In genomic region chr18:49626842-49627360, GRCh38 we compare ENCODE assay signal across 29 cellular contexts.
"Had no signal": no experiment of that assay in that cellular context is flagged by ENCODE, and none has a peak within 500 bp of the region (broad histone marks: within the 10 kb centered on the region; RNA-seq: fewer than 3 reads in every experiment).

No MANE protein-coding gene starts in this region.

- DNase-seq: activated CD4-positive, alpha-beta memory T cell treated with anti-CD3 and anti-CD28 coated beads, Interleukin-2, amount 10 ng/mL, durations not matched to agents 7 days and 5 days; activated CD4-positive, alpha-beta T cell treated with anti-CD3 and anti-CD28 coated beads for 36 hours; activated CD4-positive, alpha-beta T cell treated with anti-CD3 and anti-CD28 coated beads, Interleukin-2, amount 50 U/mL, for 1 hour; activated CD4-positive, CD25-positive, alpha-beta regulatory T cell; activated CD8-positive, alpha-beta memory T cell treated with anti-CD3 and anti-CD28 coated beads, Interleukin-2, amount 50 U/mL, for 4 hours; activated gamma-delta T cell treated with Interleukin-2 at 50 U/mL for 16 hours; activated naive CD4-positive, alpha-beta T cell treated with anti-CD3 and anti-CD28 coated beads, Interleukin-2, amount 10 ng/mL, durations not matched to agents 7 days and 5 days; activated naive CD8-positive, alpha-beta T cell treated with anti-CD3 and anti-CD28 coated beads for 36 hours; activated T-cell treated with anti-CD3 and anti-CD28 coated beads, Interleukin-2, amount 50 U/mL, for 72 hours; brain microvascular endothelial cell; Karpas-422; MV-4-11; NCI-H1092 treated with DMSO at 0.1 percent for 48 hours; NCI-H1417 treated with DMSO at 0.1 percent for 48 hours; NCI-H1694; NCI-H2029; NCI-H345; NCI-H510A treated with DMSO at 0.1 percent for 48 hours; NCI-H69; NK-92 treated with Interleukin-12 subunit alpha and Interleukin-12 subunit beta, amount 100 ng/mL, for 24 hours; PC-3; SHP77 had no signal

- H3K4me1 Mint-ChIP-seq: activated CD4-positive, alpha-beta memory T cell treated with anti-CD3 and anti-CD28 coated beads, Interleukin-2, amount 10 ng/mL, durations not matched to agents 7 days and 5 days; activated CD4-positive, alpha-beta T cell treated with anti-CD3 and anti-CD28 coated beads for 36 hours; activated naive CD4-positive, alpha-beta T cell treated with anti-CD3 and anti-CD28 coated beads, Interleukin-2, amount 10 ng/mL, durations not matched to agents 7 days and 5 days; activated naive CD8-positive, alpha-beta T cell treated with anti-CD3 and anti-CD28 coated beads for 36 hours had no signal

- H3K36me3 ChIP-seq: brain microvascular endothelial cell, cardiac muscle cell, SJSA1 had no signal

- H3K4me3 Mint-ChIP-seq: activated CD4-positive, alpha-beta memory T cell treated with anti-CD3 and anti-CD28 coated beads, Interleukin-2, amount 10 ng/mL, durations not matched to agents 7 days and 5 days; activated CD4-positive, alpha-beta T cell treated with anti-CD3 and anti-CD28 coated beads for 36 hours; activated naive CD4-positive, alpha-beta T cell treated with anti-CD3 and anti-CD28 coated beads, Interleukin-2, amount 10 ng/mL, durations not matched to agents 7 days and 5 days; activated naive CD8-positive, alpha-beta T cell treated with anti-CD3 and anti-CD28 coated beads for 36 hours; activated T-cell treated with anti-CD3 and anti-CD28 coated beads, Interleukin-2, amount 50 U/mL, for 72 hours; T-helper 1 cell treated with Interleukin-12 subunit alpha and Interleukin-12 subunit beta and Interleukin-4 antibody, amounts not matched to agents 30 μg/mL and 1 μg/mL, for 36 hours had no signal

- H3K27ac ChIP-seq: brain microvascular endothelial cell, cardiac muscle cell, SJSA1, VCaP had no signal

- ATAC-seq: activated CD4-positive, alpha-beta T cell treated with anti-CD3 and anti-CD28 coated beads for 36 hours; activated T-cell treated with anti-CD3 and anti-CD28 coated beads, Interleukin-2, amount 50 U/mL, for 72 hours; K562; PC-3; SK-N-SH treated with all-trans-retinoic acid at 6 μM for 48 hours had no signal

- H3K9me3 ChIP-seq: SJSA1 had no signal

- H3K4me3 ChIP-seq: cardiac muscle cell, K562, SJSA1 had no signal

- H3K27ac Mint-ChIP-seq: activated CD4-positive, alpha-beta memory T cell treated with anti-CD3 and anti-CD28 coated beads, Interleukin-2, amount 10 ng/mL, durations not matched to agents 7 days and 5 days; activated CD4-positive, alpha-beta T cell treated with anti-CD3 and anti-CD28 coated beads for 36 hours; activated naive CD4-positive, alpha-beta T cell treated with anti-CD3 and anti-CD28 coated beads, Interleukin-2, amount 10 ng/mL, durations not matched to agents 7 days and 5 days; activated naive CD8-positive, alpha-beta T cell treated with anti-CD3 and anti-CD28 coated beads for 36 hours; activated T-cell treated with anti-CD3 and anti-CD28 coated beads, Interleukin-2, amount 50 U/mL, for 72 hours; activated T-helper 2 cell treated with anti-CD3 and anti-CD28 coated beads, Interferon-gamma antibody, Interleukin-2, Interleukin-4, amounts not matched to agents 10 μg/mL and 5 μg/mL and 100 μg/mL, durations not matched to agents 14 hours and 24 hours and 36 hours; T-helper 1 cell treated with Interleukin-12 subunit alpha and Interleukin-12 subunit beta and Interleukin-4 antibody, amounts not matched to agents 30 μg/mL and 1 μg/mL, for 36 hours had no signal

- H3K36me3 Mint-ChIP-seq: activated naive CD4-positive, alpha-beta T cell treated with anti-CD3 and anti-CD28 coated beads, Interleukin-2, amount 10 ng/mL, durations not matched to agents 7 days and 5 days; activated naive CD8-positive, alpha-beta T cell treated with anti-CD3 and anti-CD28 coated beads for 36 hours had no signal

- H3K9me3 Mint-ChIP-seq: activated CD4-positive, alpha-beta memory T cell treated with anti-CD3 and anti-CD28 coated beads, Interleukin-2, amount 10 ng/mL, durations not matched to agents 7 days and 5 days; activated naive CD4-positive, alpha-beta T cell treated with anti-CD3 and anti-CD28 coated beads, Interleukin-2, amount 10 ng/mL, durations not matched to agents 7 days and 5 days; activated naive CD8-positive, alpha-beta T cell treated with anti-CD3 and anti-CD28 coated beads for 36 hours; activated T-cell treated with anti-CD3 and anti-CD28 coated beads, Interleukin-2, amount 50 U/mL, for 72 hours; activated T-helper 2 cell treated with anti-CD3 and anti-CD28 coated beads, Interferon-gamma antibody, Interleukin-2, Interleukin-4, amounts not matched to agents 10 μg/mL and 5 μg/mL and 100 μg/mL, durations not matched to agents 14 hours and 24 hours and 36 hours; T-helper 1 cell treated with Interleukin-12 subunit alpha and Interleukin-12 subunit beta and Interleukin-4 antibody, amounts not matched to agents 30 μg/mL and 1 μg/mL, for 36 hours had no signal

- H3K27me3 ChIP-seq: brain microvascular endothelial cell, cardiac muscle cell, SJSA1 had no signal
